In the genomic region with DNA sequence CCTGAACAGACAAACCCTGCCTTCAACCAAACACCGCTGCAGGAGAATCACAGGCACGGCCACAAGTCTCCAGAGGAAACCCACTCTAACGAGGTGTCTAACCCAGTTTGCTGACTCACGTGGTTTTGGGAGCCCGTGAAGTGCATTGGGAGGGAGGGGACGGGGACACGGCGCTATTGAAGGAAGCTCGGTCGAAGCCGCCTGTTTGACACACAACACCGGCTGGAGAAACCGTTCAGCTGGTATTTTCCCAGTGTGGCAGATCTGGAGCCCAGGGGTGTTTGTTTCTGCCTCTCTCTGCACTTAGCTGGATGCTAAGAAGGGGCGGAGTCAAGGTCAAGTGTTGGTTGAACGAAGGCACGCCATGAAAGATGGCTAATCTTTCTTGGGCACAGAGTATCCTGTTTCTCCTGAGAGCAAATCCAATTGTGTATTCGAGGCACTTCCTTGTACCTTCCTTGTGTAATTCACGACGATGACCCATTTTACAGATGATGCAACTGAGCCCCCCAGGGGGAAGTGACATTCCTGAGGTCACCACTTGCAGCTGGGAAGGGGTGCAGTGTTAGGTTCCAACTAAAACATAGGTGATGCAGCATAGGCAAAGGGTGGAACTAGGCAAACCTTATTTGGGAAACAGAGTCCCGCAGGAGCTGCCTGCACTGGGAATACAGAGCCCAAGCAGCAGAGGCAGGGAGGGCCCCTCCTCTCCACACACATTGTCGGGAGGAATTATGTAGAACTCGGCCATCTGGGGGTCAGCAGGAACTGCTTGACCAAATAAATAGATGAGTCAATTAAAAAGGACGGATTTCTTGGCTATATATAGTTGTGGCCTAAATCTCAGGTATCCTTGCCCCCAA, we compare ENCODE assay signal across 9 cellular contexts. TPM values are rescaled to one million over a fixed set of nuclear protein-coding genes. Genes with fewer than 3 reads are reported as not detected.
DNase-seq lines count a peak whose midpoint lies in the region; ATAC-seq, FAIRE-seq and TF ChIP-seq lines count a peak whose summit lies in the region.
"Had no signal": no experiment of that assay in that cellular context is flagged by ENCODE, and none has a peak within 500 bp of the region (broad histone marks: within the 10 kb centered on the region; RNA-seq: fewer than 3 reads in every experiment).

No MANE protein-coding gene starts in this region.

- BruUV-seq in HepG2 (replicated peaks; lab: Mats Ljungman, UMichigan), result no TSS peak

- no peak for FAIRE-seq in HepG2 (lab: Jason Lieb, UNC)

- no peak overlapping the region for H2AFZ ChIP-seq in HepG2 (ENCODE audit: low read length)

- no peak for ATAC-seq in HepG2
- ATAC-seq in right lobe of liver, result no peak
- peak; percentile 85 for ATAC-seq in effector memory CD8-positive, alpha-beta T cell (replicated peaks)
- no peak for ATAC-seq in GM18505 (IDR thresholded peaks at IDR 0.05; ENCODE audit: unreplicated experiment)
- no peak for ATAC-seq in GM18502 (IDR thresholded peaks at IDR 0.05; ENCODE audit: poor library complexity, unreplicated experiment)
- ATAC-seq in sciatic nerve, result no peak

- in situ Hi-C loops in HepG2 (cut with HindIII; ENCODE audit: extremely low pct_ligation_motif_present, low pct_unique_long_range_greater_than_20kb) (no loop called here), transverse colon (cut with MboI; ENCODE audit: low pct_ligation_motif_present in 1 of 4, low pct_unique_long_range_greater_than_20kb in 1 of 4, low sequenced_read_pairs in 3 of 4) (no loop called here)

- TF ChIP-seq CTCF in HepG2 (CRISPR knock-in tag; IDR thresholded peaks at IDR 0.05) (no peak), right lobe of liver (IDR thresholded peaks at IDR 0.05) (no peak), transverse colon (IDR thresholded peaks at IDR 0.05) (no peak)

- H3K4me1 ChIP-seq in HepG2 (ENCODE audit: insufficient read depth, low read length) (peaks cover 44% of the 10 kb centered on the region), right lobe of liver (peaks cover 0 to 5% (median under 1%) of the 10 kb centered on the region in 4 donors), transverse colon (peaks cover 0 to 34% (median 0%) of the 10 kb centered on the region in 4 donors)

- H3K27ac ChIP-seq in HepG2 (ENCODE audit: extremely low read length, insufficient read depth, low read length) (no peak overlapping the region), right lobe of liver (no peak overlapping the region), transverse colon (no peak overlapping the region)

- POLR2A ChIA-PET in HepG2 (lab: Yijun Ruan, JAX), result no interaction called here

- no peak for TF ChIP-seq RAD21 in HepG2 (CRISPR knock-in tag; IDR thresholded peaks at IDR 0.05)

- peak overlapping the region; percentile 95 to 100 for H3K27ac Mint-ChIP-seq in effector memory CD8-positive, alpha-beta T cell

- intact Hi-C loops in HepG2 (cut with micrococcal nuclease; ENCODE audit: unreplicated experiment), result no loop called here
- intact Hi-C loops in right lobe of liver (cut with DNase I), result no loop called here
- intact Hi-C loops in transverse colon (cut with DNase I; ENCODE audit: low total_unique reads), result no loop called here
- intact Hi-C loops in sciatic nerve (cut with DNase I), result no loop called here

- CTCF ChIA-PET in HepG2 (lab: Yijun Ruan, JAX; ENCODE audit: low intra/inter-chr PET ratio, low total read pairs), result no interaction called here

- no peaks in the 10 kb centered on the region for H4K20me1 ChIP-seq in HepG2 (ENCODE audit: insufficient read depth, low read length)

- H3K36me3 ChIP-seq in HepG2 (replicated peaks in 1 of 2; ENCODE audit: control insufficient read depth in 1 of 2, insufficient read depth in 2 of 2, low read length in 2 of 2) (peaks cover 0 to 9% of the 10 kb centered on the region in 2 experiments; a peak in 1 of 5 replicates), right lobe of liver (no peaks in the 10 kb centered on the region), transverse colon (no peaks in the 10 kb centered on the region)

- WGBS in HepG2 (ENCODE audit: low lambda C conversion rate), result 94% methylated on average over 13 of the region's 23 CpGs
- 62% methylated on average over 13 of the region's 23 CpGs for WGBS in right lobe of liver (ENCODE audit: insufficient coverage, low coverage, low lambda C conversion rate, missing lambda C conversion rate)
- WGBS in transverse colon (ENCODE audit: low coverage in 1 of 2), 2 donors, result 84% methylated on average over 23 of the region's 23 CpGs; no CpG with 5 or more reads in 1 of the 2 donors

- H3K4me1 Mint-ChIP-seq in effector memory CD8-positive, alpha-beta T cell (ENCODE audit: low read depth in 2 of 2), result peaks cover 78 to 80% of the 10 kb centered on the region in 2 donors

- H3K4me3 ChIP-seq in HepG2 (replicated peaks in 1 of 3; ENCODE audit: insufficient read depth in 1 of 3, low read depth in 2 of 3, low read length in 3 of 3) (no peak overlapping the region), right lobe of liver (no peak overlapping the region), transverse colon (no peak overlapping the region)

- peaks cover 2% of the 10 kb centered on the region for H3K79me2 ChIP-seq in HepG2 (ENCODE audit: insufficient read depth, low read length)

- H3K36me3 Mint-ChIP-seq in effector memory CD8-positive, alpha-beta T cell (ENCODE audit: insufficient read depth), result peaks cover 25% of the 10 kb centered on the region

- no peak overlapping the region for H3K9ac ChIP-seq in HepG2 (ENCODE audit: insufficient read depth, low read depth, low read length)

- no peaks in the 10 kb centered on the region for H3K9me3 ChIP-seq in HepG2 (ENCODE audit: low read length)
- H3K9me3 ChIP-seq in right lobe of liver, result no peaks in the 10 kb centered on the region
- H3K9me3 ChIP-seq in transverse colon, result no peaks in the 10 kb centered on the region

- H3K27me3 ChIP-seq in HepG2 (ENCODE audit: control insufficient read depth in 1 of 2, insufficient read depth in 2 of 2, low read length in 2 of 2) (no peaks in the 10 kb centered on the region), right lobe of liver (peaks cover 0 to 9% of the 10 kb centered on the region in 2 donors), transverse colon (no peaks in the 10 kb centered on the region)

- no peaks in the 10 kb centered on the region for H3K9me3 Mint-ChIP-seq in effector memory CD8-positive, alpha-beta T cell

- no peaks in the 10 kb centered on the region for H3K27me3 Mint-ChIP-seq in effector memory CD8-positive, alpha-beta T cell

- TF ChIP-seq EP300 in HepG2 (IDR thresholded peaks at IDR 0.05; ENCODE audit: low read depth in 2 of 2, low read length in 2 of 2) (no peak), HepG2 (CRISPR knock-in tag; IDR thresholded peaks at IDR 0.05; ENCODE audit: borderline replicate concordance) (no peak), transverse colon (IDR thresholded peaks at IDR 0.05; ENCODE audit: low read depth) (no peak)

- H3K4me3 Mint-ChIP-seq in effector memory CD8-positive, alpha-beta T cell, result peak overlapping the region; percentile 75 to 80

- TF ChIP-seq POLR2A in HepG2 (IDR thresholded peaks at IDR 0.05; ENCODE audit: insufficient read depth in 1 of 2, low read depth in 2 of 2, low read length in 2 of 2) (no peak), right lobe of liver (IDR thresholded peaks at IDR 0.05) (no peak), transverse colon (IDR thresholded peaks at IDR 0.05) (no peak), GM18505 (IDR thresholded peaks at IDR 0.05; ENCODE audit: borderline replicate concordance, extremely low read depth, insufficient read depth, insufficient read length) (no peak)

- DNase-seq in HepG2 (ENCODE audit: low spot score), result no peak
- DNase-seq in right lobe of liver, result no peak
- peak; percentile 56 for DNase-seq in T-helper 9 cell
- peak; percentile 57 to 66 (median 66) for DNase-seq in effector memory CD8-positive, alpha-beta T cell
- peak; percentile 45 for DNase-seq in transverse colon
- no peak for DNase-seq in sciatic nerve (ENCODE audit: low spot score)
- DNase-seq: GOT3 had no signal

- H3K4me2 ChIP-seq in HepG2 (ENCODE audit: low read depth, low read length), result no peak overlapping the region

TF ChIP-seq in HepG2, 621 proteins besides CTCF, POLR2A, EP300 and RAD21 (continues in another document):
- TF ChIP-seq ZMYM3 (CRISPR knock-in tag; IDR thresholded peaks at IDR 0.05) (0 out of 2 replicates have a peak, but pooled peaks have one; percentile 16), GTF3A (CRISPR knock-in tag; conservative IDR thresholded peaks at IDR 0.05) (no peak), ZNF138 (CRISPR knock-in tag; IDR thresholded peaks at IDR 0.05; ENCODE audit: low read depth) (no peak), AGO2 (optimal IDR thresholded peaks at IDR 0.05; ENCODE audit: low read depth, low read length) (no peak)

RNA-seq across cellular contexts. Expression of gene SLC6A6, which starts 22.5 kb away (rescaled TPM):
- total RNA-seq in HepG2 (2016; rRNA removed; fragmentation: Illumina TruSeq; extraction: Trizol) (10.7 and 20.7 TPM in 2 replicates), right lobe of liver (1 to 10 TPM; 1.5 to 8.2 (median 4.1) TPM), transverse colon (10 to 100 TPM in 1 of 4 donors, 1 to 10 TPM in 3; 4.4 to 10.5 (median 7.7) TPM), sciatic nerve (37.5 TPM)
- 8.8 and 11.0 TPM in 2 replicates for total RNA-seq in HepG2 (2016; cell fraction: cytosol; rRNA removed; fragmentation: Illumina TruSeq; extraction: Trizol; ENCODE audit: low read depth)
- total RNA-seq in HepG2 (2016; cell fraction: insoluble cytoplasmic fraction; rRNA removed; fragmentation: Illumina TruSeq; extraction: Trizol), result 8.8 and 20.3 TPM in 2 replicates
- total RNA-seq in HepG2 (2016; cell fraction: membrane; rRNA removed; fragmentation: Illumina TruSeq; extraction: Trizol), result 5.1 and 5.2 TPM in 2 replicates
- total RNA-seq in HepG2 (2016; cell fraction: nucleus; rRNA removed; fragmentation: Illumina TruSeq; extraction: Trizol), result 25.9 and 32.4 TPM in 2 replicates
- polyA plus RNA-seq in HepG2 (2011; rRNA removed), result 14.1 and 15.4 TPM in 2 replicates
- 8.6 and 9.7 TPM in 2 replicates for polyA plus RNA-seq in HepG2 (2011; cell fraction: cytosol; rRNA removed)
- 33.2 and 41.8 TPM in 2 replicates for polyA plus RNA-seq in HepG2 (2011; cell fraction: nucleus; rRNA removed)
- polyA plus RNA-seq in HepG2 (2012), result 10.9 and 13.7 TPM in 2 replicates
- 0.76 and 1.2 TPM in 2 replicates for polyA plus RNA-seq in HepG2 (2016; cell fraction: cytosol; fragmentation: Illumina TruSeq; extraction: Trizol; ENCODE audit: low read depth)
- 5.9 and 6.8 TPM in 2 replicates for polyA plus RNA-seq in HepG2 (2016; cell fraction: insoluble cytoplasmic fraction; fragmentation: Illumina TruSeq; extraction: Trizol; ENCODE audit: low read depth)
- polyA plus RNA-seq in HepG2 (2016; cell fraction: membrane; fragmentation: Illumina TruSeq; extraction: Trizol; ENCODE audit: low read depth), result 1.5 and 1.7 TPM in 2 replicates
- 35.4 and 36.8 TPM in 2 replicates for polyA plus RNA-seq in HepG2 (2016; cell fraction: nucleus; fragmentation: Illumina TruSeq; extraction: Trizol; ENCODE audit: insufficient read depth, low read depth)
- 52.1 and 83.7 TPM in 2 replicates for polyA minus RNA-seq in HepG2 (2011; rRNA and poly(A)+ RNA removed; ENCODE audit: low replicate concordance)
- 14.3 and 18.8 TPM in 2 replicates for polyA minus RNA-seq in HepG2 (2011; cell fraction: cytosol; rRNA and poly(A)+ RNA removed)
- polyA minus RNA-seq in HepG2 (2011; cell fraction: nucleus; rRNA and poly(A)+ RNA removed), result 28.2 and 33.0 TPM in 2 replicates

Comparison
In these comparisons a context has a peak if more than half of its experiments do, and no peak if none do; other contexts are left out.
1. DNase-seq: peak in T-helper 9 cell (single experiment), effector memory CD8-positive, alpha-beta T cell (3 of 3) and transverse colon (single experiment); none in HepG2 (single experiment), right lobe of liver (0 of 3) and sciatic nerve (single experiment).